In the genomic region with DNA sequence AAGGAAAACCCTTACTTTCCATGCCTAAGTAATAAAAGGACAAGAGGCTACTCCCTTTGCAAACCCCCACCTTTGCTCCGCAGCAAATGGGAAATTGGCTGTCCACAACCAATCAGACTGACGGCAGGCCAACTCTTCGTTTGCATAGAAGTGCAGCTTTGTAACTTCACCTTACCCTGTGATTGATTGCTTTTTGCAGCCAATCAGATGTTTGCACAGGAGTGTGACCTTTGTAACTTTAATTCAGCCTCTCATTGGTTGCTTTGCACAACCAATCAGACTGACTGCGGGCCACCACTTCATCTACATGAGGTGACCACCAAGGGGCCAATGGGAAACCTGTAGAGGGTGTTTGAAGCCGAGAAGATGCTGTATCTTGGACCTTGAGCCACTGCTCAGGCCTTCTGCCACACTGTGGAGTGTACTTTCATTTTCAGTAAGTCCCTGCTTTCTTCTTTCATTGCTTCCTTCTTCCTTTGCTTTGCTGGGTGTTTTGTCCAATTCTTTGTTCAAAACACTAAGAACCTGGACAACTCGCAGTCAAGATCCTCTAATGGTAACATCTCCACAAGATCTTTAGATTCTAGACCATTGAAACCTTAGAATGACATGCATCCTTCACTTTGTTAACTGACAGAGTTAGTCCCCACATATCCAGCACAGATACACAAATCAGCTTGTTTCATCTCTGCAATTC, we compare ENCODE assay signal across 1 cellular context.
A peak's percentile ranks its signal among the peaks of the same experiment; 100 is the strongest.
TF ChIP-seq lines count a peak whose summit lies in the region.

No MANE protein-coding gene starts in this region.

TF ChIP-seq in HepG2, 621 proteins besides CTCF, POLR2A, EP300 and RAD21 (continued from another document and continues in another):
- TF ChIP-seq NR2F2 (IDR thresholded peaks at IDR 0.05; ENCODE audit: borderline replicate concordance, low read depth), result no peak
- no peak for TF ChIP-seq CSRNP2 (CRISPR knock-in tag; conservative IDR thresholded peaks at IDR 0.05; ENCODE audit: low read depth)
- TF ChIP-seq MLX (CRISPR knock-in tag; IDR thresholded peaks at IDR 0.05), result no peak
- TF ChIP-seq HOXA7 (CRISPR knock-in tag; IDR thresholded peaks at IDR 0.05), result no peak
- TF ChIP-seq, protein P1, sequence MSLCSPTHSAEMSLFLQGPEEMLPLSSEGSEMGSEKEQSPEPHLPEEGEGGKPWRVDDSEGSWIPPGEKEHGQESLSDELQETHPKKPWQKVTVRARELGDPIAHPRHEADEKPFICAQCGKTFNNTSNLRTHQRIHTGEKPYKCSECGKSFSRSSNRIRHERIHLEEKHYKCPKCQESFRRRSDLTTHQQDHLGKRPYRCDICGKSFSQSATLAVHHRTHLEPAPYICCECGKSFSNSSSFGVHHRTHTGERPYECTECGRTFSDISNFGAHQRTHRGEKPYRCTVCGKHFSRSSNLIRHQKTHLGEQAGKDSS (CRISPR knock-in tag; IDR thresholded peaks at IDR 0.05; ENCODE audit: borderline replicate concordance, low read depth), result no peak
- TF ChIP-seq ZNF674 (CRISPR knock-in tag; IDR thresholded peaks at IDR 0.05; ENCODE audit: low read depth), result no peak
- TF ChIP-seq ZNF3 (CRISPR knock-in tag; IDR thresholded peaks at IDR 0.05), result no peak
- no peak for TF ChIP-seq ZNF367 (CRISPR knock-in tag; IDR thresholded peaks at IDR 0.05; ENCODE audit: borderline replicate concordance)
- peak; percentile 68; the same call in 1 of the 2 replicates for TF ChIP-seq KAT7 (CRISPR knock-in tag; IDR thresholded peaks at IDR 0.05; ENCODE audit: borderline replicate concordance)
- TF ChIP-seq ZNF205 (CRISPR knock-in tag; IDR thresholded peaks at IDR 0.05), result no peak
- no peak for TF ChIP-seq HNRNPH1 (optimal IDR thresholded peaks at IDR 0.05; ENCODE audit: low read depth, low read length)
- TF ChIP-seq, protein P2, sequence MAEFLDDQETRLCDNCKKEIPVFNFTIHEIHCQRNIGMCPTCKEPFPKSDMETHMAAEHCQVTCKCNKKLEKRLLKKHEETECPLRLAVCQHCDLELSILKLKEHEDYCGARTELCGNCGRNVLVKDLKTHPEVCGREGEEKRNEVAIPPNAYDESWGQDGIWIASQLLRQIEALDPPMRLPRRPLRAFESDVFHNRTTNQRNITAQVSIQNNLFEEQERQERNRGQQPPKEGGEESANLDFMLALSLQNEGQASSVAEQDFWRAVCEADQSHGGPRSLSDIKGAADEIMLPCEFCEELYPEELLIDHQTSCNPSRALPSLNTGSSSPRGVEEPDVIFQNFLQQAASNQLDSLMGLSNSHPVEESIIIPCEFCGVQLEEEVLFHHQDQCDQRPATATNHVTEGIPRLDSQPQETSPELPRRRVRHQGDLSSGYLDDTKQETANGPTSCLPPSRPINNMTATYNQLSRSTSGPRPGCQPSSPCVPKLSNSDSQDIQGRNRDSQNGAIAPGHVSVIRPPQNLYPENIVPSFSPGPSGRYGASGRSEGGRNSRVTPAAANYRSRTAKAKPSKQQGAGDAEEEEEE (CRISPR knock-in tag; IDR thresholded peaks at IDR 0.05; ENCODE audit: borderline replicate concordance), result no peak
- TF ChIP-seq BRCA1 (CRISPR knock-in tag; IDR thresholded peaks at IDR 0.05), result no peak
- TF ChIP-seq TBL1XR1 (IDR thresholded peaks at IDR 0.05; ENCODE audit: borderline replicate concordance, low read length, partially characterized antibody), result no peak
- TF ChIP-seq ZMYM4 (CRISPR knock-in tag; IDR thresholded peaks at IDR 0.05), result peak; percentile 95
- no peak for TF ChIP-seq PHF5A (CRISPR knock-in tag; IDR thresholded peaks at IDR 0.05; ENCODE audit: low read depth, unreplicated experiment)
- TF ChIP-seq YEATS2 (CRISPR knock-in tag; IDR thresholded peaks at IDR 0.05; ENCODE audit: borderline replicate concordance), result no peak
- no peak for TF ChIP-seq SIN3B (IDR thresholded peaks at IDR 0.05; ENCODE audit: low read length)
- TF ChIP-seq ZFP1 (CRISPR knock-in tag; IDR thresholded peaks at IDR 0.05), result 0 out of 2 replicates have a peak, but pooled peaks have one; percentile 19
- no peak for TF ChIP-seq HDAC6 (IDR thresholded peaks at IDR 0.05; ENCODE audit: low read depth, low read length)
- TF ChIP-seq, protein P3, sequence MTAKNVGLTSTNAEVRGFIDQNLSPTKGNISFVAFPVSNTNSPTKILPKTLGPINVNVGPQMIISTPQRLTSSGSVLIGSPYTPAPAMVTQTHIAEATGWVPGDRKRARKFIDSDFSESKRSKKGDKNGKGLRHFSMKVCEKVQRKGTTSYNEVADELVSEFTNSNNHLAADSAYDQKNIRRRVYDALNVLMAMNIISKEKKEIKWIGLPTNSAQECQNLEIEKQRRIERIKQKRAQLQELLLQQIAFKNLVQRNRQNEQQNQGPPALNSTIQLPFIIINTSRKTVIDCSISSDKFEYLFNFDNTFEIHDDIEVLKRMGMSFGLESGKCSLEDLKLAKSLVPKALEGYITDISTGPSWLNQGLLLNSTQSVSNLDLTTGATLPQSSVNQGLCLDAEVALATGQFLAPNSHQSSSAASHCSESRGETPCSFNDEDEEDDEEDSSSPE (CRISPR knock-in tag; IDR thresholded peaks at IDR 0.05), result no peak
- TF ChIP-seq HDAC1 (CRISPR knock-in tag; IDR thresholded peaks at IDR 0.05), result peak; percentile 60; the same call in 1 of the 2 replicates
- no peak for TF ChIP-seq TMF1 (CRISPR knock-in tag; IDR thresholded peaks at IDR 0.05; ENCODE audit: low read depth)
- TF ChIP-seq, protein P4, sequence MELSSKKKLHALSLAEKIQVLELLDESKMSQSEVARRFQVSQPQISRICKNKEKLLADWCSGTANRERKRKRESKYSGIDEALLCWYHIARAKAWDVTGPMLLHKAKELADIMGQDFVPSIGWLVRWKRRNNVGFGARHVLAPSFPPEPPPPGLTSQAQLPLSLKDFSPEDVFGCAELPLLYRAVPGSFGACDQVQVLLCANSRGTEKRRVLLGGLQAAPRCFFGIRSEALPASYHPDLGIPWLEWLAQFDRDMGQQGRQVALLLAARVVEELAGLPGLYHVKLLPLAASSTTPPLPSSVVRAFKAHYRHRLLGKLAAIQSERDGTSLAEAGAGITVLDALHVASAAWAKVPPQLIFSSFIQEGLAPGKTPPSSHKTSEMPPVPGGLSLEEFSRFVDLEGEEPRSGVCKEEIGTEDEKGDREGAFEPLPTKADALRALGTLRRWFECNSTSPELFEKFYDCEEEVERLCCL (CRISPR knock-in tag; IDR thresholded peaks at IDR 0.05; ENCODE audit: borderline replicate concordance), result no peak
- peak; percentile 60 for TF ChIP-seq GATAD2A (CRISPR knock-in tag; IDR thresholded peaks at IDR 0.05)
- peak; percentile 40; the same call in 1 of the 2 replicates for TF ChIP-seq MIXL1 (CRISPR knock-in tag; IDR thresholded peaks at IDR 0.05)
- TF ChIP-seq ZNF354B (CRISPR knock-in tag; IDR thresholded peaks at IDR 0.05), result no peak
- no peak for TF ChIP-seq JDP2 (CRISPR knock-in tag; IDR thresholded peaks at IDR 0.05; ENCODE audit: borderline replicate concordance)
- TF ChIP-seq ZSCAN21 (CRISPR knock-in tag; IDR thresholded peaks at IDR 0.05; ENCODE audit: borderline replicate concordance), result no peak
- TF ChIP-seq FOXM1 (CRISPR knock-in tag; IDR thresholded peaks at IDR 0.05), result no peak
- TF ChIP-seq, protein P5, sequence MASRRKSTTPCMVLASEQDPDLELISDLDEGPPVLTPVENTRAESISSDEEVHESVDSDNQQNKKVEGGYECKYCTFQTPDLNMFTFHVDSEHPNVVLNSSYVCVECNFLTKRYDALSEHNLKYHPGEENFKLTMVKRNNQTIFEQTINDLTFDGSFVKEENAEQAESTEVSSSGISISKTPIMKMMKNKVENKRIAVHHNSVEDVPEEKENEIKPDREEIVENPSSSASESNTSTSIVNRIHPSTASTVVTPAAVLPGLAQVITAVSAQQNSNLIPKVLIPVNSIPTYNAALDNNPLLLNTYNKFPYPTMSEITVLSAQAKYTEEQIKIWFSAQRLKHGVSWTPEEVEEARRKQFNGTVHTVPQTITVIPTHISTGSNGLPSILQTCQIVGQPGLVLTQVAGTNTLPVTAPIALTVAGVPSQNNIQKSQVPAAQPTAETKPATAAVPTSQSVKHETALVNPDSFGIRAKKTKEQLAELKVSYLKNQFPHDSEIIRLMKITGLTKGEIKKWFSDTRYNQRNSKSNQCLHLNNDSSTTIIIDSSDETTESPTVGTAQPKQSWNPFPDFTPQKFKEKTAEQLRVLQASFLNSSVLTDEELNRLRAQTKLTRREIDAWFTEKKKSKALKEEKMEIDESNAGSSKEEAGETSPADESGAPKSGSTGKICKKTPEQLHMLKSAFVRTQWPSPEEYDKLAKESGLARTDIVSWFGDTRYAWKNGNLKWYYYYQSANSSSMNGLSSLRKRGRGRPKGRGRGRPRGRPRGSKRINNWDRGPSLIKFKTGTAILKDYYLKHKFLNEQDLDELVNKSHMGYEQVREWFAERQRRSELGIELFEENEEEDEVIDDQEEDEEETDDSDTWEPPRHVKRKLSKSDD (CRISPR knock-in tag; IDR thresholded peaks at IDR 0.05; ENCODE audit: low read depth), result no peak
- TF ChIP-seq REST (IDR thresholded peaks at IDR 0.05; ENCODE audit: borderline replicate concordance in 1 of 2, low read depth in 1 of 2, low read length in 2 of 2), result peak in 1 of 2 experiments; percentile 62; a peak in 2 of 4 replicates
- no peak for TF ChIP-seq ATF3 (CRISPR knock-in tag; IDR thresholded peaks at IDR 0.05)
- TF ChIP-seq ZNF230 (CRISPR knock-in tag; IDR thresholded peaks at IDR 0.05), result no peak
- TF ChIP-seq MIER3 (CRISPR knock-in tag; IDR thresholded peaks at IDR 0.05; ENCODE audit: borderline replicate concordance), result peak; percentile 56; the same call in 1 of the 2 replicates
- no peak for TF ChIP-seq ZSCAN20 (CRISPR knock-in tag; IDR thresholded peaks at IDR 0.05; ENCODE audit: borderline replicate concordance)
- TF ChIP-seq ZNF703 (CRISPR knock-in tag; IDR thresholded peaks at IDR 0.05; ENCODE audit: borderline replicate concordance), result no peak
- TF ChIP-seq ZNF44 (CRISPR knock-in tag; IDR thresholded peaks at IDR 0.05), result no peak
- TF ChIP-seq TEF (CRISPR knock-in tag; IDR thresholded peaks at IDR 0.05), result peak; percentile 61; the same call in 1 of the 2 replicates
- no peak for TF ChIP-seq NFE2L2 (IDR thresholded peaks at IDR 0.05; ENCODE audit: low read length)
- no peak for TF ChIP-seq ZFP62 (CRISPR knock-in tag; IDR thresholded peaks at IDR 0.05)
- TF ChIP-seq PAWR (CRISPR knock-in tag; IDR thresholded peaks at IDR 0.05; ENCODE audit: borderline replicate concordance), result no peak
- no peak for TF ChIP-seq ZFAT (CRISPR knock-in tag; conservative IDR thresholded peaks at IDR 0.05)
- TF ChIP-seq NR1H2 (CRISPR knock-in tag; IDR thresholded peaks at IDR 0.05; ENCODE audit: borderline replicate concordance, low read depth), result no peak
- peak; percentile 57 for TF ChIP-seq KAT8 (CRISPR knock-in tag; IDR thresholded peaks at IDR 0.05)
- TF ChIP-seq SMAD3 (CRISPR knock-in tag; IDR thresholded peaks at IDR 0.05), result no peak
- TF ChIP-seq TBX3 (IDR thresholded peaks at IDR 0.05; ENCODE audit: borderline replicate concordance), result peak; percentile 59; the same call in 1 of the 2 replicates
- TF ChIP-seq JUND (CRISPR knock-in tag; IDR thresholded peaks at IDR 0.05), result no peak
- TF ChIP-seq KLF16 (CRISPR knock-in tag; IDR thresholded peaks at IDR 0.05), result peak in 1 of 2 experiments; percentile 6; a peak in 2 of 4 replicates
- no peak for TF ChIP-seq ZNF747 (CRISPR knock-in tag; IDR thresholded peaks at IDR 0.05; ENCODE audit: borderline replicate concordance)
